ENCODE assay signal across 17 cellular contexts in the genomic region with DNA sequence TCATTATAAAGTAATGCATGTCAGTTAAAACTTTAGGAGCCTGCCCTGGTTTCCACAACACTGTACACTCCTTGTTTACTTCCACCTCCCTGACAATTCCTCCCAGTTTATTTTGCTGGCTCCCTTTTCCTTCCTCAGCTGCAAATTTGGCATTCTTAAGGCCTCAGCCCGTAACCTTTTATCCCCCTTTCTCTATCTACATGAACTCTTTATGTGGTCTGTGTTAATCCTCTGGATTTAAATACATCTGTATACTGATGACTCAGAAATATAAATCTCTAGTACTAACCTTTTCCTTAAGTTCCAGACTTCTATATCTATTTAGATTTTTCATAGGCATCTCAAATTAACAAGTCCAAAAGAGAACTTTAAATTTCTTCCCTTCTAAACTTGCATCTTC.
DNase-seq lines count a peak whose midpoint lies in the region; ATAC-seq and TF ChIP-seq lines count a peak whose summit lies in the region.
"Had no signal": no experiment of that assay in that cellular context is flagged by ENCODE, and none has a peak within 500 bp of the region (broad histone marks: within the 10 kb centered on the region; RNA-seq: fewer than 3 reads in every experiment).

No MANE protein-coding gene starts in this region.

- no peaks in the 10 kb centered on the region for H3K9me3 Mint-ChIP-seq in H9

- H3T11ph ChIP-seq in H9 (ENCODE audit: low read length) = no peak overlapping the region

- no peaks in the 10 kb centered on the region for H3K79me1 ChIP-seq in H9 (ENCODE audit: insufficient read depth, low read depth, low read length, poor library complexity, severe bottlenecking)

- no peaks in the 10 kb centered on the region for H3K9me3 ChIP-seq in H9 (ENCODE audit: control insufficient read depth, low read depth, low read length)
- H3K9me3 ChIP-seq in mesodermal cell (ENCODE audit: control insufficient read depth, low read length) = no peaks in the 10 kb centered on the region
- H3K9me3 ChIP-seq: BLaER1 treated with 17β-estradiol and CSF1 and Interleukin-3, amounts not matched to agents 10 nM and 100 nM had no signal

- H2AK5ac ChIP-seq in H9 (ENCODE audit: insufficient read length, low read length) = no peak overlapping the region

- no peak overlapping the region for H3K23ac ChIP-seq in H9 (ENCODE audit: insufficient read length, low read depth, low read length)

- H4K20me1 ChIP-seq in H9 (ENCODE audit: control insufficient read depth, insufficient read depth, insufficient read length) = no peaks in the 10 kb centered on the region
- H4K20me1 ChIP-seq: BLaER1 treated with 17β-estradiol and CSF1 and Interleukin-3, amounts not matched to agents 10 nM and 100 nM had no signal

- H3K4me2 ChIP-seq in H9 (ENCODE audit: insufficient read depth, insufficient read length, low read length) = no peak overlapping the region
- H3K4me2 ChIP-seq: BLaER1 treated with 17β-estradiol and CSF1 and Interleukin-3, amounts not matched to agents 10 nM and 100 nM had no signal

- H3K27me3 Mint-ChIP-seq in H9 (ENCODE audit: low read depth) = no peaks in the 10 kb centered on the region
- H3K27me3 Mint-ChIP-seq: B cell, IgD-negative memory B cell had no signal

- no peak overlapping the region for H2BK5ac ChIP-seq in H9 (ENCODE audit: insufficient read length, low read length)

- H3K4me1 Mint-ChIP-seq in H9 = peaks cover 46 to 59% of the 10 kb centered on the region in 2 experiments
- H3K4me1 Mint-ChIP-seq: B cell, IgD-negative memory B cell had no signal

- no peak for ATAC-seq in GM18909 (IDR thresholded peaks at IDR 0.05; ENCODE audit: poor library complexity, unreplicated experiment)
- ATAC-seq: CD8-positive, alpha-beta T cell; HCT116; HepG2 had no signal

- H3K4me3 ChIP-seq in mesodermal cell (ENCODE audit: extremely low read depth, insufficient read depth, low read length, poor library complexity, severe bottlenecking) = no peak overlapping the region
- no peak overlapping the region for H3K4me3 ChIP-seq in retinal pigment epithelial cell (ENCODE audit: low read length)
- H3K4me3 ChIP-seq: BLaER1 treated with 17β-estradiol and CSF1 and Interleukin-3, amounts not matched to agents 10 nM and 100 nM; GM23248 had no signal

- no peaks in the 10 kb centered on the region for H3K36me3 Mint-ChIP-seq in H9 (ENCODE audit: insufficient read depth in 1 of 3, low read depth in 3 of 3)
- H3K36me3 Mint-ChIP-seq: CD8-positive, alpha-beta T cell had no signal

- H2AFZ ChIP-seq in H9 (ENCODE audit: low read length) = no peak overlapping the region
- H2AFZ ChIP-seq: GM23248 had no signal

- no CpG with 5 or more reads among the region's 1 CpG for WGBS in H9 (ENCODE audit: extremely low coverage, insufficient read length, low lambda C conversion rate)
- WGBS in mesodermal cell (ENCODE audit: insufficient coverage in 2 of 2), 2 experiments = no CpG with 5 or more reads among the region's 1 CpG

- DNase-seq in H9 = no peak
- DNase-seq in amniotic epithelial cell (ENCODE audit: low read depth) = peak; percentile 55
- DNase-seq in retinal pigment epithelial cell (ENCODE audit: low read depth) = peak; percentile 26
- no peak for DNase-seq in SW480 (ENCODE audit: low spot score)
- no peak for DNase-seq in stimulated activated CD4-positive, alpha-beta T cell treated with anti-CD3 and anti-CD28 coated beads, Interleukin-12 subunit alpha, Interleukin-12 subunit beta, amount 100 ng/mL, for 4 hours
- no peak for DNase-seq in cerebellar cortex (ENCODE audit: low spot score)
- DNase-seq: CD8-positive, alpha-beta T cell; GM23248; HFFc6; KBM-7 had no signal

- H2BK15ac ChIP-seq in H9 (ENCODE audit: low read depth, low read length) = no peak overlapping the region

- no peaks in the 10 kb centered on the region; the same call in 1 of the 2 replicates for H3K4me1 ChIP-seq in H9 (ENCODE audit: insufficient read depth, low read length)
- H3K4me1 ChIP-seq in mesodermal cell (ENCODE audit: control insufficient read depth, insufficient read depth, low read length, poor library complexity, severe bottlenecking) = no peaks in the 10 kb centered on the region
- H3K4me1 ChIP-seq: BLaER1 treated with 17β-estradiol and CSF1 and Interleukin-3, amounts not matched to agents 10 nM and 100 nM had no signal

- H4K8ac ChIP-seq in H9 (replicated peaks; ENCODE audit: insufficient read length, low read depth, low read length) = no peak overlapping the region

- H2BK12ac ChIP-seq in H9 (ENCODE audit: insufficient read length, low read depth, low read length) = no peak overlapping the region

- H3K23me2 ChIP-seq in H9 (ENCODE audit: insufficient read length, low read depth, low read length, poor library complexity, severe bottlenecking) = no peaks in the 10 kb centered on the region

- H4K91ac ChIP-seq in H9 (ENCODE audit: insufficient read length, low read depth, low read length) = no peak overlapping the region

- no peaks in the 10 kb centered on the region for H3K36me3 ChIP-seq in mesodermal cell (ENCODE audit: control insufficient read depth, insufficient read depth, low read length)
- H3K36me3 ChIP-seq: BLaER1 treated with 17β-estradiol and CSF1 and Interleukin-3, amounts not matched to agents 10 nM and 100 nM had no signal

- H3K27ac ChIP-seq in H9 (ENCODE audit: insufficient read length, low read depth, low read length) (no peak overlapping the region), mesodermal cell (ENCODE audit: low read depth, low read length, severe bottlenecking) (peak overlapping the region; percentile 44)
- H3K27ac ChIP-seq: BLaER1 treated with 17β-estradiol and CSF1 and Interleukin-3, amounts not matched to agents 10 nM and 100 nM; GM23248 had no signal

- H3K79me2 ChIP-seq in H9 (ENCODE audit: insufficient read depth, low read length) = no peaks in the 10 kb centered on the region

- no peak overlapping the region for H2BK20ac ChIP-seq in H9 (ENCODE audit: low read depth, low read length, poor library complexity, severe bottlenecking)

- H4K5ac ChIP-seq in H9 (ENCODE audit: insufficient read length, low read depth, low read length) = no peak overlapping the region

- H3K9ac ChIP-seq in H9 (ENCODE audit: extremely low read depth, insufficient read length, low read length) = no peak overlapping the region
- H3K9ac ChIP-seq: BLaER1 treated with 17β-estradiol and CSF1 and Interleukin-3, amounts not matched to agents 10 nM and 100 nM; GM23248 had no signal

- H3K27ac Mint-ChIP-seq in H9 = peak overlapping the region in 2 of 3 experiments; percentile 25 to 89; a peak in 3 of 7 replicates
- H3K27ac Mint-ChIP-seq: B cell; CD8-positive, alpha-beta T cell; HFFc6; IgD-negative memory B cell had no signal

- H3K18ac ChIP-seq in H9 (ENCODE audit: insufficient read length, low read depth, low read length) = no peak overlapping the region

- no peak overlapping the region for H3K4ac ChIP-seq in H9 (ENCODE audit: low read depth, low read length)

- no peak overlapping the region for H3K56ac ChIP-seq in H9 (ENCODE audit: insufficient read length, low read depth, low read length)

- no peak for TF ChIP-seq CTCF in H9 (conservative IDR thresholded peaks at IDR 0.05)
- no peak for TF ChIP-seq CTCF in retinal pigment epithelial cell (conservative IDR thresholded peaks at IDR 0.05; ENCODE audit: low read depth, low read length)

- H3K4me3 Mint-ChIP-seq in H9 = no peak overlapping the region
- H3K4me3 Mint-ChIP-seq: B cell; CD8-positive, alpha-beta T cell; HFFc6; IgD-negative memory B cell had no signal

- H3K27me3 ChIP-seq in H9 (ENCODE audit: insufficient read depth, low read length) = no peaks in the 10 kb centered on the region
- H3K27me3 ChIP-seq: BLaER1 treated with 17β-estradiol and CSF1 and Interleukin-3, amounts not matched to agents 10 nM and 100 nM had no signal

- no peak overlapping the region for H3K14ac ChIP-seq in H9 (ENCODE audit: insufficient read depth, low read length)

- no peak overlapping the region for H2BK120ac ChIP-seq in H9 (ENCODE audit: low read depth, low read length, poor library complexity, severe bottlenecking)

Comparison
In these comparisons a context has a peak if more than half of its experiments do, and no peak if none do; other contexts are left out.
1. DNase-seq: peak in amniotic epithelial cell (single experiment) and retinal pigment epithelial cell (single experiment); none in H9 (single experiment), SW480 (single experiment), stimulated activated CD4-positive, alpha-beta T cell treated with anti-CD3 and anti-CD28 coated beads, Interleukin-12 subunit alpha, Interleukin-12 subunit beta, amount 100 ng/mL, for 4 hours (single experiment) and cerebellar cortex (single experiment).